ENCODE assay signal across 1 cellular context in the genomic region with DNA sequence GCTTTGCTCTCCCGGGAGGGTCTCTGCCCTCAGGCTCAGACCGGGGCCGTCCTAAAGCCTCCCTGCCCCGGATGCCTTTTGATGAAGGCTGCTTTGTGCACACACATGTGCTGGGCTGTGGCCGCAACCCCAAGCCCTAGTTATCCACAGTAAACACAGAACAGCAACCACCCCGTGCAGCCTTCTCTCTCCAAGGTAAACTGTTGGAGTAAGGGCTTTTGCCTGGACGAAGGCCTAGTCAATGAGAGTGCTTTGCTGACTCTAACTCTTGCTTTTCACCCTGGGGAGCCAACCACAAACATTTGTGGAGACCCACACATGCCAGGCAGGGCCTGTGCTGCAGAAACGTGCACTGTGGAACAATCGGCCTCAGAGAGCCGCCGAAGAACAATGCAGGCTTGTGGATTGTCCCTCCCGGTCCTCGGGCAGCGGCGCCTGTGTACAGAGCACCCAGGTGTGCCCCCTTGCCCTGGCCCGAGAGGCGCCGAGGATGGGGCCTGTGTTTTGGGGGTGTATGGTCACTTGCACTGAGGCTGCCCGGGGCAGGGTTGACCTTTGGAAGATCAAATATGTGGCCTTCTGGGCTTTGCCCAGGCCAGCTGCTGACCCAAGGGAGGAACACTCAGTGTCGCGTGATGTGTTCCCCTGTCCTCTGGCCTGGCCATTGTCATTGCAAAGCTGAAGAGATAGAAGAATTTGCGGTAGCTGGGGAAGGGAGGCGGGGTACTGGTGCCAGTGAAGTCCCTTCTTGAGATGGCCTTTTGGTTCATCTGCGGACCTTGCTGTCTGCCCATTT.
A peak's percentile ranks its signal among the peaks of the same experiment; 100 is the strongest.
TF ChIP-seq lines count a peak whose summit lies in the region.

No MANE protein-coding gene starts in this region.

TF ChIP-seq in HepG2, 621 proteins besides CTCF, POLR2A, EP300 and RAD21 (continued from another document and continues in another):
- no peak for TF ChIP-seq FIP1L1 (IDR thresholded peaks at IDR 0.05; ENCODE audit: borderline replicate concordance, insufficient read depth, low read depth, low read length)
- no peak for TF ChIP-seq ZNF660 (CRISPR knock-in tag; IDR thresholded peaks at IDR 0.05; ENCODE audit: borderline replicate concordance, low read depth)
- TF ChIP-seq CEBPZ (IDR thresholded peaks at IDR 0.05; ENCODE audit: low read length) = no peak
- TF ChIP-seq LCORL (IDR thresholded peaks at IDR 0.05) = 0 out of 2 replicates have a peak, but pooled peaks have one; percentile 43
- TF ChIP-seq LCORL (CRISPR knock-in tag; IDR thresholded peaks at IDR 0.05) = peak; percentile 99
- TF ChIP-seq MTERF4 (CRISPR knock-in tag; IDR thresholded peaks at IDR 0.05) = no peak; the same call in 1 of the 2 replicates
- no peak for TF ChIP-seq AHR (CRISPR knock-in tag; IDR thresholded peaks at IDR 0.05)
- TF ChIP-seq, protein P1, sequence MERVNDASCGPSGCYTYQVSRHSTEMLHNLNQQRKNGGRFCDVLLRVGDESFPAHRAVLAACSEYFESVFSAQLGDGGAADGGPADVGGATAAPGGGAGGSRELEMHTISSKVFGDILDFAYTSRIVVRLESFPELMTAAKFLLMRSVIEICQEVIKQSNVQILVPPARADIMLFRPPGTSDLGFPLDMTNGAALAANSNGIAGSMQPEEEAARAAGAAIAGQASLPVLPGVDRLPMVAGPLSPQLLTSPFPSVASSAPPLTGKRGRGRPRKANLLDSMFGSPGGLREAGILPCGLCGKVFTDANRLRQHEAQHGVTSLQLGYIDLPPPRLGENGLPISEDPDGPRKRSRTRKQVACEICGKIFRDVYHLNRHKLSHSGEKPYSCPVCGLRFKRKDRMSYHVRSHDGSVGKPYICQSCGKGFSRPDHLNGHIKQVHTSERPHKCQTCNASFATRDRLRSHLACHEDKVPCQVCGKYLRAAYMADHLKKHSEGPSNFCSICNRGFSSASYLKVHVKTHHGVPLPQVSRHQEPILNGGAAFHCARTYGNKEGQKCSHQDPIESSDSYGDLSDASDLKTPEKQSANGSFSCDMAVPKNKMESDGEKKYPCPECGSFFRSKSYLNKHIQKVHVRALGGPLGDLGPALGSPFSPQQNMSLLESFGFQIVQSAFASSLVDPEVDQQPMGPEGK (CRISPR knock-in tag; IDR thresholded peaks at IDR 0.05) = peak; percentile 96
- peak; percentile 58; the same call in 1 of the 2 replicates for TF ChIP-seq ZBED4 (CRISPR knock-in tag; IDR thresholded peaks at IDR 0.05; ENCODE audit: borderline replicate concordance)
- TF ChIP-seq ZNF30 (CRISPR knock-in tag; IDR thresholded peaks at IDR 0.05) = no peak
- no peak for TF ChIP-seq SUZ12 (IDR thresholded peaks at IDR 0.05; ENCODE audit: low read depth, low read length)
- TF ChIP-seq PITX1 (CRISPR knock-in tag; IDR thresholded peaks at IDR 0.05) = no peak
- TF ChIP-seq, protein P2, sequence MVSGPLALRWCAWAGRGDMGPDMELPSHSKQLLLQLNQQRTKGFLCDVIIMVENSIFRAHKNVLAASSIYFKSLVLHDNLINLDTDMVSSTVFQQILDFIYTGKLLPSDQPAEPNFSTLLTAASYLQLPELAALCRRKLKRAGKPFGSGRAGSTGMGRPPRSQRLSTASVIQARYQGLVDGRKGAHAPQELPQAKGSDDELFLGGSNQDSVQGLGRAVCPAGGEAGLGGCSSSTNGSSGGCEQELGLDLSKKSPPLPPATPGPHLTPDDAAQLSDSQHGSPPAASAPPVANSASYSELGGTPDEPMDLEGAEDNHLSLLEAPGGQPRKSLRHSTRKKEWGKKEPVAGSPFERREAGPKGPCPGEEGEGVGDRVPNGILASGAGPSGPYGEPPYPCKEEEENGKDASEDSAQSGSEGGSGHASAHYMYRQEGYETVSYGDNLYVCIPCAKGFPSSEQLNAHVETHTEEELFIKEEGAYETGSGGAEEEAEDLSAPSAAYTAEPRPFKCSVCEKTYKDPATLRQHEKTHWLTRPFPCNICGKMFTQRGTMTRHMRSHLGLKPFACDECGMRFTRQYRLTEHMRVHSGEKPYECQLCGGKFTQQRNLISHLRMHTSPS (CRISPR knock-in tag; IDR thresholded peaks at IDR 0.05; ENCODE audit: low read depth) = peak; percentile 95
- TF ChIP-seq ETS1 (CRISPR knock-in tag; IDR thresholded peaks at IDR 0.05) = no peak
- no peak for TF ChIP-seq ZNF607 (CRISPR knock-in tag; IDR thresholded peaks at IDR 0.05; ENCODE audit: borderline replicate concordance)
- peak; percentile 87 for TF ChIP-seq TARDBP (CRISPR knock-in tag; IDR thresholded peaks at IDR 0.05)
- 0 out of 2 replicates have a peak, but pooled peaks have one; percentile 67 for TF ChIP-seq SMAD3 (CRISPR knock-in tag; IDR thresholded peaks at IDR 0.05)
- TF ChIP-seq EED (CRISPR knock-in tag; IDR thresholded peaks at IDR 0.05) = no peak
- TF ChIP-seq TEAD2 (CRISPR knock-in tag; IDR thresholded peaks at IDR 0.05) = no peak
- peak; percentile 46; the same call in 1 of the 2 replicates for TF ChIP-seq NFYC (CRISPR knock-in tag; IDR thresholded peaks at IDR 0.05)
- TF ChIP-seq ZBTB37 (CRISPR knock-in tag; IDR thresholded peaks at IDR 0.05) = no peak
- no peak for TF ChIP-seq FLYWCH1 (CRISPR knock-in tag; IDR thresholded peaks at IDR 0.05)
- 0 out of 2 replicates have a peak, but pooled peaks have one; percentile 25 for TF ChIP-seq CBX5 (CRISPR knock-in tag; IDR thresholded peaks at IDR 0.05; ENCODE audit: borderline replicate concordance)
- TF ChIP-seq ZNF75D (CRISPR knock-in tag; IDR thresholded peaks at IDR 0.05; ENCODE audit: borderline replicate concordance) = no peak
- TF ChIP-seq FUBP1 (CRISPR knock-in tag; IDR thresholded peaks at IDR 0.05; ENCODE audit: borderline replicate concordance) = no peak
- TF ChIP-seq ZFP90 (CRISPR knock-in tag; IDR thresholded peaks at IDR 0.05; ENCODE audit: borderline replicate concordance) = peak; percentile 80; the same call in 1 of the 2 replicates
- no peak for TF ChIP-seq REXO4 (CRISPR knock-in tag; IDR thresholded peaks at IDR 0.05; ENCODE audit: borderline replicate concordance)
- TF ChIP-seq HNF4G (IDR thresholded peaks at IDR 0.05; ENCODE audit: borderline replicate concordance, low read depth, low read length) = peak; percentile 92
- TF ChIP-seq HNF4G (CRISPR knock-in tag; IDR thresholded peaks at IDR 0.05; ENCODE audit: borderline replicate concordance, low read depth) = peak; percentile 84
- TF ChIP-seq ZNF772 (CRISPR knock-in tag; IDR thresholded peaks at IDR 0.05) = peak; percentile 78
- TF ChIP-seq SMARCC2 (IDR thresholded peaks at IDR 0.05) = no peak
- no peak for TF ChIP-seq TERF1 (CRISPR knock-in tag; IDR thresholded peaks at IDR 0.05)
